21 cellular contexts compared by ENCODE assay signal in the genomic region with DNA sequence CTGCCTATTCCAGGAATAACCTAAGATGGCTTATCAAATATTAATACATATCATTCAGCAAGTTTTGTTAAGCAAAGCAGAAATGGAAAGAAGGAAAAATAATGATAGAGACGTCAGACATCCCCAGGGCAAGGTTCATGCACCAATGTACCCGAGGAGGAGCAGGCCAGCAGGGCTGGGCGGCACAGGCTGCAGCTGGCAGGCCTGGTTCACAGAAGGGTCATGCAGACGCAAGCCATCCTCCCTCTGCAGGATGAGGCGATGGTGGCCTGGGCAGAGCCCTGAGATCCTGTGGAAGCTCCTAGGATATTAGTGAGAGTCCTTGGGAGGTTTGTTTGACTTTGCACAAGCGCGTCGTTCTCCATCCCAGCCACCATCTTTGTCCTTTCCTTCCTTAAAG. TPM values are rescaled to one million over a fixed set of nuclear protein-coding genes. Genes with fewer than 3 reads are reported as not detected.
A peak's percentile ranks its signal among the peaks of the same experiment; 100 is the strongest.
DNase-seq lines count a peak whose midpoint lies in the region; ATAC-seq, FAIRE-seq and TF ChIP-seq lines count a peak whose summit lies in the region.
"Had no signal": no experiment of that assay in that cellular context is flagged by ENCODE, and none has a peak within 500 bp of the region (broad histone marks: within the 10 kb centered on the region; RNA-seq: fewer than 3 reads in every experiment).

No MANE protein-coding gene starts in this region.

- no CpG with 5 or more reads among the region's 8 CpGs for WGBS in H9 (ENCODE audit: extremely low coverage, insufficient read length, low lambda C conversion rate)
- 88% methylated on average over 8 of the region's 8 CpGs; no CpG with 5 or more reads in 1 of the 2 experiments for WGBS in H1 (ENCODE audit: extremely low coverage in 1 of 2, insufficient coverage in 1 of 2, insufficient read length in 1 of 2, insufficient replicate concordance in 2 of 2, low coverage in 1 of 2, low lambda C conversion rate in 2 of 2, missing lambda C conversion rate in 1 of 2), 2 experiments

- no peak overlapping the region for H3K27ac Mint-ChIP-seq in H9
- no peak overlapping the region for H3K27ac Mint-ChIP-seq in osteocyte (ENCODE audit: unreplicated experiment)
- H3K27ac Mint-ChIP-seq: CD8-positive, alpha-beta T cell had no signal

- peaks cover 23% of the 10 kb centered on the region for H3K27me3 Mint-ChIP-seq in H9 (ENCODE audit: low read depth)
- H3K27me3 Mint-ChIP-seq in osteocyte (ENCODE audit: unreplicated experiment): no peaks in the 10 kb centered on the region

- H3K56ac ChIP-seq in H9 (ENCODE audit: insufficient read length, low read depth, low read length) (no peak overlapping the region), H1 (replicated peaks; ENCODE audit: insufficient read length, low read depth, low read length) (no peak overlapping the region)

- H3K9ac ChIP-seq in BLaER1 treated with 17β-estradiol and CSF1 and Interleukin-3, amounts not matched to agents 10 nM and 100 nM: no peak overlapping the region
- no peak overlapping the region for H3K9ac ChIP-seq in H9 (ENCODE audit: extremely low read depth, insufficient read length, low read length)
- H3K9ac ChIP-seq in H1 (replicated peaks in 1 of 4; ENCODE audit: extremely low read depth in 1 of 4, low read depth in 3 of 4, low read length in 3 of 4): no peak overlapping the region
- H3K9ac ChIP-seq: BLaER1 had no signal

- H4K20me1 ChIP-seq in BLaER1 treated with 17β-estradiol and CSF1 and Interleukin-3, amounts not matched to agents 10 nM and 100 nM: no peaks in the 10 kb centered on the region
- H4K20me1 ChIP-seq in H9 (ENCODE audit: control insufficient read depth, insufficient read depth, insufficient read length) (no peaks in the 10 kb centered on the region), H1 (replicated peaks in 1 of 2; ENCODE audit: control insufficient read depth in 1 of 2, insufficient read depth in 2 of 2, low read length in 2 of 2) (no peaks in the 10 kb centered on the region)
- H4K20me1 ChIP-seq: BLaER1 had no signal

- H4K8ac ChIP-seq in H9 (replicated peaks; ENCODE audit: insufficient read length, low read depth, low read length) (no peak overlapping the region), H1 (ENCODE audit: extremely low read depth, insufficient read depth, low read length) (no peak overlapping the region)

- TF ChIP-seq CTCF in H9 (conservative IDR thresholded peaks at IDR 0.05) (no peak), H1 (IDR thresholded peaks at IDR 0.05; ENCODE audit: control extremely low read depth in 1 of 3, insufficient read depth in 1 of 3, low read depth in 1 of 3, low read length in 3 of 3) (no peak), osteocyte (IDR thresholded peaks at IDR 0.05) (no peak), foreskin keratinocyte (conservative IDR thresholded peaks at IDR 0.05) (no peak)

- peak; percentile 27 for DNase-seq in H9
- DNase-seq in H1 (ENCODE audit: low read depth in 1 of 2, low spot score in 2 of 2): peak in 1 of 2 experiments; percentile 41
- DNase-seq in osteocyte (ENCODE audit: extremely low spot score, unreplicated experiment): peak; percentile 74
- DNase-seq in foreskin keratinocyte: no peak
- DNase-seq in dedifferentiated amniotic fluid mesenchymal stem cell (ENCODE audit: extremely low spot score): no peak
- DNase-seq in activated CD4-positive, alpha-beta T cell treated with anti-CD3 and anti-CD28 coated beads, Interleukin-2, amount 50 U/mL, for 48 hours: no peak
- DNase-seq: MG63, NCI-H1417 treated with DMSO at 0.1 percent for 48 hours, NCI-H187, NCI-H446 treated with DMSO at 0.1 percent for 48 hours, PC-9, SHP77 treated with DMSO at 0.1 percent for 48 hours had no signal

- no peak overlapping the region for H3T11ph ChIP-seq in H9 (ENCODE audit: low read length)

- no peaks in the 10 kb centered on the region for H3K27me3 ChIP-seq in BLaER1 treated with 17β-estradiol and CSF1 and Interleukin-3, amounts not matched to agents 10 nM and 100 nM
- peaks cover 2% of the 10 kb centered on the region; the same call in 1 of the 2 replicates for H3K27me3 ChIP-seq in H9 (ENCODE audit: insufficient read depth, low read length)
- H3K27me3 ChIP-seq in H1 (replicated peaks in 1 of 4; ENCODE audit: control insufficient read depth in 3 of 4, extremely low read depth in 1 of 4, insufficient read depth in 3 of 4, low read length in 3 of 4): peaks cover 0 to 9% (median 5%) of the 10 kb centered on the region in 4 experiments; a peak in 4 of 7 replicates
- peaks cover 7% of the 10 kb centered on the region for H3K27me3 ChIP-seq in foreskin keratinocyte
- H3K27me3 ChIP-seq: BLaER1, MG63 had no signal

- H3K23ac ChIP-seq in H9 (ENCODE audit: insufficient read length, low read depth, low read length) (no peak overlapping the region), H1 (ENCODE audit: insufficient read length) (no peak overlapping the region)

- H4K91ac ChIP-seq in H9 (ENCODE audit: insufficient read length, low read depth, low read length): no peak overlapping the region
- H4K91ac ChIP-seq in H1 (replicated peaks; ENCODE audit: insufficient read length, low read length): no peak overlapping the region

- no peak overlapping the region for H2BK120ac ChIP-seq in H9 (ENCODE audit: low read depth, low read length, poor library complexity, severe bottlenecking)
- no peak overlapping the region for H2BK120ac ChIP-seq in H1 (replicated peaks; ENCODE audit: low read depth, low read length)

- no peak overlapping the region for H2BK20ac ChIP-seq in H9 (ENCODE audit: low read depth, low read length, poor library complexity, severe bottlenecking)
- H2BK20ac ChIP-seq in H1 (ENCODE audit: low read length): no peak overlapping the region

- H2BK15ac ChIP-seq in H9 (ENCODE audit: low read depth, low read length): no peak overlapping the region
- no peak overlapping the region; the same call in 1 of the 2 replicates for H2BK15ac ChIP-seq in H1 (ENCODE audit: low read length)

- H3K23me2 ChIP-seq in H9 (ENCODE audit: insufficient read length, low read depth, low read length, poor library complexity, severe bottlenecking) (no peaks in the 10 kb centered on the region), H1 (ENCODE audit: low read depth, low read length) (no peaks in the 10 kb centered on the region)

- no peak for TF ChIP-seq POLR2A in H1 (IDR thresholded peaks at IDR 0.05; ENCODE audit: control extremely low read depth in 1 of 2, low read depth in 2 of 2, low read length in 2 of 2)

- TF ChIP-seq EP300 in H1 (IDR thresholded peaks at IDR 0.05; ENCODE audit: borderline replicate concordance in 1 of 2, low read depth in 2 of 2, low read length in 2 of 2): no peak

- H3K79me1 ChIP-seq in H9 (ENCODE audit: insufficient read depth, low read depth, low read length, poor library complexity, severe bottlenecking): no peaks in the 10 kb centered on the region
- H3K79me1 ChIP-seq in H1 (ENCODE audit: low read depth, low read length): no peaks in the 10 kb centered on the region; the same call in 1 of the 2 replicates

- peaks cover 24 to 30% of the 10 kb centered on the region in 2 experiments for H3K4me1 Mint-ChIP-seq in H9
- peaks cover 44% of the 10 kb centered on the region for H3K4me1 Mint-ChIP-seq in osteocyte (ENCODE audit: unreplicated experiment)

- peaks cover 36 to 83% (median 73%) of the 10 kb centered on the region in 10 experiments for H3K4me1 ChIP-seq in BLaER1 treated with 17β-estradiol and CSF1 and Interleukin-3, amounts not matched to agents 10 nM and 100 nM
- H3K4me1 ChIP-seq in H9 (ENCODE audit: insufficient read depth, low read length) (peaks cover 9% of the 10 kb centered on the region; the same call in 1 of the 2 replicates), H1 (replicated peaks in 1 of 4; ENCODE audit: control insufficient read depth in 3 of 4, insufficient read depth in 4 of 4, low read length in 3 of 4) (peaks cover 0 to 8% (median 6%) of the 10 kb centered on the region in 4 experiments; a peak in 3 of 7 replicates), foreskin keratinocyte (no peaks in the 10 kb centered on the region)

- H2BK5ac ChIP-seq in H9 (ENCODE audit: insufficient read length, low read length) (no peak overlapping the region), H1 (ENCODE audit: low read depth, low read length) (0 out of 2 replicates have a peak overlapping the region, but pooled peaks have one; percentile 28)

- no peak for FAIRE-seq in H1 (lab: Jason Lieb, UNC)
- FAIRE-seq: GM19239, H54 had no signal

- H3K14ac ChIP-seq in H9 (ENCODE audit: insufficient read depth, low read length) (no peak overlapping the region), H1 (ENCODE audit: insufficient read length) (no peak overlapping the region)

- no peak overlapping the region for H4K5ac ChIP-seq in H9 (ENCODE audit: insufficient read length, low read depth, low read length)
- H4K5ac ChIP-seq in H1 (ENCODE audit: insufficient read length, low read depth, low read length): no peak overlapping the region

- no peaks in the 10 kb centered on the region for H3K9me3 ChIP-seq in BLaER1 treated with 17β-estradiol and CSF1 and Interleukin-3, amounts not matched to agents 10 nM and 100 nM (replicated peaks in 1 of 11)
- H3K9me3 ChIP-seq in H9 (ENCODE audit: control insufficient read depth, low read depth, low read length) (no peaks in the 10 kb centered on the region), H1 (ENCODE audit: insufficient read depth in 2 of 2, low read depth in 1 of 2, low read length in 1 of 2) (no peaks in the 10 kb centered on the region)
- H3K9me3 ChIP-seq: BLaER1, MG63 had no signal

- no peak for TF ChIP-seq RAD21 in H1 (IDR thresholded peaks at IDR 0.05 in 1 of 2, conservative IDR thresholded peaks at IDR 0.05 in 1 of 2; ENCODE audit: low read depth in 2 of 2, low read length in 2 of 2)

- CTCF ChIA-PET in H1 (lab: Charles Lee; ENCODE audit: partially characterized antibody): interaction anchor here (0.6 to 3.6 kb wide), 4 partner anchors 80 to 393 kb away, joined by 3 to 17 read pairs (median 4); no protein-coding TSS in a partner anchor

- ATAC-seq in foreskin keratinocyte (no peak), HG03025 (IDR thresholded peaks at IDR 0.05; ENCODE audit: low FRiP score, unreplicated experiment) (no peak)
- ATAC-seq: CD8-positive, alpha-beta T cell had no signal

- no peak overlapping the region for H3K18ac ChIP-seq in H9 (ENCODE audit: insufficient read length, low read depth, low read length)
- H3K18ac ChIP-seq in H1 (ENCODE audit: extremely low read depth, low read length): no peak overlapping the region

- H3K4ac ChIP-seq in H9 (ENCODE audit: low read depth, low read length): no peak overlapping the region
- no peak overlapping the region for H3K4ac ChIP-seq in H1 (replicated peaks; ENCODE audit: insufficient read length, low read depth, low read length)

- POLR2A ChIA-PET in H1 (lab: Charles Lee; ENCODE audit: partially characterized antibody): no interaction called here

- H3K4me2 ChIP-seq in BLaER1 treated with 17β-estradiol and CSF1 and Interleukin-3, amounts not matched to agents 10 nM and 100 nM: peak overlapping the region in 8 of 11 experiments; percentile 51 to 88 (median 80); a peak in 14 of 22 replicates
- H3K4me2 ChIP-seq in H9 (ENCODE audit: insufficient read depth, insufficient read length, low read length) (no peak overlapping the region), H1 (ENCODE audit: insufficient read depth in 1 of 2, low read depth in 2 of 2, low read length in 2 of 2) (no peak overlapping the region)
- H3K4me2 ChIP-seq: BLaER1, PC-9 had no signal

- H2AFZ ChIP-seq in H9 (ENCODE audit: low read length): no peak overlapping the region
- no peak overlapping the region for H2AFZ ChIP-seq in H1 (ENCODE audit: low read length)
- H2AFZ ChIP-seq: PC-9 had no signal

- H3K36me3 Mint-ChIP-seq in H9 (ENCODE audit: insufficient read depth in 1 of 3, low read depth in 3 of 3) (no peaks in the 10 kb centered on the region; a peak in 1 of 7 replicates), osteocyte (ENCODE audit: unreplicated experiment) (no peaks in the 10 kb centered on the region)
- H3K36me3 Mint-ChIP-seq: CD8-positive, alpha-beta T cell had no signal

- no peak overlapping the region for H3K4me3 ChIP-seq in BLaER1 treated with 17β-estradiol and CSF1 and Interleukin-3, amounts not matched to agents 10 nM and 100 nM
- H3K4me3 ChIP-seq in H1 (ENCODE audit: extremely low read depth in 1 of 4, insufficient read depth in 2 of 4, low read depth in 3 of 4, low read length in 4 of 4): no peak overlapping the region
- H3K4me3 ChIP-seq: BLaER1, K562, MG63, PC-9, SK-N-MC had no signal

- no peak overlapping the region for H3K4me3 Mint-ChIP-seq in H9
- no peak overlapping the region for H3K4me3 Mint-ChIP-seq in osteocyte (ENCODE audit: unreplicated experiment)
- H3K4me3 Mint-ChIP-seq: CD8-positive, alpha-beta T cell had no signal

- H3K9me3 Mint-ChIP-seq in H9 (no peaks in the 10 kb centered on the region; a peak in 1 of 5 replicates), osteocyte (ENCODE audit: unreplicated experiment) (no peaks in the 10 kb centered on the region)
- H3K9me3 Mint-ChIP-seq: CD8-positive, alpha-beta T cell had no signal

- H2AK5ac ChIP-seq in H9 (ENCODE audit: insufficient read length, low read length) (no peak overlapping the region), H1 (ENCODE audit: low read depth, low read length) (no peak overlapping the region)

- no peaks in the 10 kb centered on the region for H3K79me2 ChIP-seq in H9 (ENCODE audit: insufficient read depth, low read length)
- H3K79me2 ChIP-seq in H1 (ENCODE audit: control insufficient read depth in 1 of 2, insufficient read depth in 2 of 2, low read length in 2 of 2): no peaks in the 10 kb centered on the region

- H3K36me3 ChIP-seq in BLaER1 treated with 17β-estradiol and CSF1 and Interleukin-3, amounts not matched to agents 10 nM and 100 nM: no peaks in the 10 kb centered on the region
- no peaks in the 10 kb centered on the region for H3K36me3 ChIP-seq in H1 (ENCODE audit: control insufficient read depth in 2 of 4, insufficient read depth in 4 of 4, low read length in 3 of 4)
- H3K36me3 ChIP-seq: BLaER1, MG63 had no signal

- H3K27ac ChIP-seq in BLaER1 treated with 17β-estradiol and CSF1 and Interleukin-3, amounts not matched to agents 10 nM and 100 nM: peak overlapping the region in 3 of 11 experiments; percentile 73 to 94 (median 81); a peak in 4 of 22 replicates
- H3K27ac ChIP-seq in H9 (ENCODE audit: insufficient read length, low read depth, low read length) (no peak overlapping the region), H1 (ENCODE audit: low read depth, low read length) (no peak overlapping the region), foreskin keratinocyte (no peak overlapping the region)
- H3K27ac ChIP-seq: BLaER1, PC-9, RWPE1, SK-N-MC had no signal

- H2BK12ac ChIP-seq in H9 (ENCODE audit: insufficient read length, low read depth, low read length): no peak overlapping the region
- H2BK12ac ChIP-seq in H1 (ENCODE audit: low read depth, low read length): no peak overlapping the region

RNA-seq across cellular contexts. Expression of gene BATF3, which starts 30.0 kb away (rescaled TPM):
- total RNA-seq in H9 (2021): 2.1 and 2.2 TPM in 2 replicates
- total RNA-seq in H1 (2021; fragmentation: NEBNext Ultra II Directional; extraction: Animal tissue kit (Norgen Biotek cat#: 25700)): 6.3 and 7.3 TPM in 2 replicates
- 6.3 and 6.6 TPM in 2 replicates for polyA plus RNA-seq in H1 (2011; rRNA removed)
- polyA plus RNA-seq in H1 (2011; cell fraction: cytosol; rRNA removed): 3.3 TPM
- 2.7 TPM for polyA plus RNA-seq in H1 (2011; cell fraction: nucleus; rRNA removed)
- polyA plus RNA-seq in H1 (2012, experiment 1 of 2): 0.98 to 5.7 TPM (median 3.4 TPM) in 4 replicates
- 5.9 TPM for polyA plus RNA-seq in H1 (2012, experiment 2 of 2)
- polyA plus RNA-seq in H1 (2013, experiment 1 of 2): 6.0 TPM
- 6.4 TPM for polyA plus RNA-seq in H1 (2013, experiment 2 of 2)
- 0.56 and 0.98 TPM in 2 replicates for polyA minus RNA-seq in H1 (2011; rRNA and poly(A)+ RNA removed)
- not detected for polyA minus RNA-seq in H1 (2011; cell fraction: cytosol; rRNA and poly(A)+ RNA removed)
- 2.1 TPM for polyA minus RNA-seq in H1 (2011; cell fraction: nucleus; rRNA and poly(A)+ RNA removed)
- total RNA-seq in osteocyte: 0.56 and 0.71 TPM in 2 replicates
- total RNA-seq in foreskin keratinocyte: 0.35 and 0.37 TPM in 2 replicates
- 0.38 and 0.53 TPM in 2 replicates for polyA plus RNA-seq in foreskin keratinocyte
- total RNA-seq: CD8-positive, alpha-beta T cell had no signal

Comparison
In these comparisons a context has a peak if more than half of its experiments do, and no peak if none do; other contexts are left out.
1. H3K4me2 ChIP-seq: peak in BLaER1 treated with 17β-estradiol and CSF1 and Interleukin-3, amounts not matched to agents 10 nM and 100 nM (8 of 11); none in H9 (single experiment) and H1 (0 of 2).
2. DNase-seq: peak in H9 (single experiment) and osteocyte (single experiment); none in foreskin keratinocyte (0 of 2), dedifferentiated amniotic fluid mesenchymal stem cell (single experiment) and activated CD4-positive, alpha-beta T cell treated with anti-CD3 and anti-CD28 coated beads, Interleukin-2, amount 50 U/mL, for 48 hours (0 of 2).